ENCODE assay signal across 15 cellular contexts in the genomic region with DNA sequence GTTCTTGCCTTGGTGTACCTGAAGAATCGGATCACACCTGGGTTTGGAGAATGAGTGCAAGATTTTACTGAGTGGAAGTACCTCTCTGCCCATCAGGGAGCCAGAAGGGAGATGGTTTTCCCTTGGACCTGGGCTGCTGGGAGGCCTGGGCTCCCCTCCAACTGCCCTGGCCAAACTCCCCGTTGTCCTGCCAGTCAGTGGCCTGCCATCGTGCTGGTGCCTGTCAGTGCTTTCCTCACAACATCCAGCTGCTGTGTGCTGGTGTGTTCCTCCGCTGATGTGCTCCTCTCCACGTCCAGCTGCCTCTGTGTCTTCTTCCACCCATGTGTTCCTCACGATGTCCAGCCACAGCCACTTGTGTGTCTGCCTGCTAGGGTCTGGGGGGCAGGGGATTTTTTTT.
"Had no signal": no experiment of that assay in that cellular context is flagged by ENCODE, and none has a peak within 500 bp of the region (broad histone marks: within the 10 kb centered on the region; RNA-seq: fewer than 3 reads in every experiment).

No MANE protein-coding gene starts in this region.

- H3K27me3 Mint-ChIP-seq: activated naive CD4-positive, alpha-beta T cell treated with anti-CD3 and anti-CD28 coated beads, Interleukin-2, amount 50 U/mL, for 24 hours; naive thymus-derived CD8-positive, alpha-beta T cell; stimulated activated memory B cell treated with anti-CD40 and anti-IgM and Interleukin-4, amounts not matched to agents 10 μg/mL and 1 μg/mL and 100 μg/mL, for 72 hours had no signal

- H3K4me3 Mint-ChIP-seq: activated naive CD4-positive, alpha-beta T cell treated with anti-CD3 and anti-CD28 coated beads, Interleukin-2, amount 50 U/mL, for 24 hours; brain; naive thymus-derived CD8-positive, alpha-beta T cell; stimulated activated memory B cell treated with anti-CD40 and anti-IgM and Interleukin-4, amounts not matched to agents 10 μg/mL and 1 μg/mL and 100 μg/mL, for 72 hours had no signal

- H3K4me3 ChIP-seq: esophagus squamous epithelium, lower lobe of right lung, mucosa of descending colon, prostate gland, spleen had no signal

- H3K27me3 ChIP-seq: esophagus squamous epithelium, spleen had no signal

- DNase-seq: activated CD4-positive, alpha-beta T cell treated with anti-CD3 and anti-CD28 coated beads, Interleukin-2, amount 50 U/mL, for 1 hour; amniotic stem cell; cerebellar nuclear complex; esophagus squamous epithelium; foreskin fibroblast; lower lobe of right lung; mucosa of descending colon; naive thymus-derived CD8-positive, alpha-beta T cell; spleen; stimulated activated CD4-positive, alpha-beta T cell treated with anti-CD3 and anti-CD28 coated beads, Interleukin-1b, Interleukin-23, amount 100 ng/mL, for 48 hours; trophoblast cell had no signal

- H3K36me3 Mint-ChIP-seq: activated naive CD4-positive, alpha-beta T cell treated with anti-CD3 and anti-CD28 coated beads, Interleukin-2, amount 50 U/mL, for 24 hours; brain; naive thymus-derived CD8-positive, alpha-beta T cell; stimulated activated memory B cell treated with anti-CD40 and anti-IgM and Interleukin-4, amounts not matched to agents 10 μg/mL and 1 μg/mL and 100 μg/mL, for 72 hours had no signal

- H3K9me3 ChIP-seq: esophagus squamous epithelium, lower lobe of right lung, mucosa of descending colon, prostate gland, spleen had no signal

- H3K9me3 Mint-ChIP-seq: activated naive CD4-positive, alpha-beta T cell treated with anti-CD3 and anti-CD28 coated beads, Interleukin-2, amount 50 U/mL, for 24 hours; naive thymus-derived CD8-positive, alpha-beta T cell; stimulated activated memory B cell treated with anti-CD40 and anti-IgM and Interleukin-4, amounts not matched to agents 10 μg/mL and 1 μg/mL and 100 μg/mL, for 72 hours had no signal

- H3K27ac ChIP-seq: esophagus squamous epithelium, lower lobe of right lung, prostate gland, spleen had no signal

- H3K36me3 ChIP-seq: esophagus squamous epithelium, lower lobe of right lung, prostate gland, spleen had no signal

- H3K4me1 ChIP-seq: prostate gland had no signal

- H3K27ac Mint-ChIP-seq: activated naive CD4-positive, alpha-beta T cell treated with anti-CD3 and anti-CD28 coated beads, Interleukin-2, amount 50 U/mL, for 24 hours; stimulated activated memory B cell treated with anti-CD40 and anti-IgM and Interleukin-4, amounts not matched to agents 10 μg/mL and 1 μg/mL and 100 μg/mL, for 72 hours had no signal
